In the genomic region with DNA sequence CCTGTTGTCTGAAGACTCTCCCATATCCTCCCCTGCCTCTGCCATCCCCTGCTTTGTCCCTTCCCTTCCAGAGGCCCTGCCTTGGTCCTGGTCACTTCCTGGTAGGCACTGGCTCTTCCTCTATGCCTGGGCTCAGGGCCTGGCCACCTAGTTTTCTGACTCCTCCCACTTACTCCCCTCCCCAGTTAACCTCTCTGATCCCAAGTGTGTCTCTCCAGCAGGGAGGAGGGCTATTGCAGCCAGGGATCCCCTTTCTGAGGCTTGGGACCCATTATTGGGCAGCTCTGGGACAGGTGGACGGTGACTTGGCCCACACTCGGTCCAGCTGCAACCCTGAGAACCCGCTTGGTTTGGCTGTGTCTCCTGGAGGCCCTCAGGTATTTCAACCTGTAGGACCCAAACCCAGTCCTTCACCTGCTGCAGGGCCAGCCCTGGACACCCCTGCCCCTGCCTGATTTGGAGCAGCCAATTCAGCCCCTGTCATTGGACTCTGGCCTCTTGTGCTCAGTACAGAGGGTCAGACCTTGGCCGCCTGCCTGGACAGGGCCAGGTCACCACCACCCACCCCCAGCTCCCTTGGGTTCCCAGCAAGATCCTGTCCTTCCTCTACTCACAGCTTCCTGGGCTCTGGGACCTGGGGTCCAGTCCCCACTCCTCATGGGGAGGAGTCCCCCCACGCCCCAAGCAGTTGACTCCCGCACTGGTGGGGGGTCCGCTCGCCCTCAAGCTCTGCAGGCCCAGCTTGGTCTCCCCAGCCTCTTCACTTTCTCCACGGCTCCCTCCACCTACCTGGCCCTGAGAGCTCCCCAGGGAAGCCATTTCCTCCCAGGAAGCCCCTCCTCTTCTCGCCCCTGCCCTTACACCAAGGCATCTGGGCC, we compare ENCODE assay signal across 11 cellular contexts. TPM values are rescaled to one million over a fixed set of nuclear protein-coding genes. Genes with fewer than 3 reads are reported as not detected.
DNase-seq lines count a peak whose midpoint lies in the region; ATAC-seq and TF ChIP-seq lines count a peak whose summit lies in the region.
"Had no signal": no experiment of that assay in that cellular context is flagged by ENCODE, and none has a peak within 500 bp of the region (broad histone marks: within the 10 kb centered on the region; RNA-seq: fewer than 3 reads in every experiment).

No MANE protein-coding gene starts in this region.

- no peaks in the 10 kb centered on the region for H3K27me3 Mint-ChIP-seq in activated CD4-positive, alpha-beta T cell treated with anti-CD3 and anti-CD28 coated beads for 36 hours
- H3K27me3 Mint-ChIP-seq in activated T-helper 17 cell treated with anti-CD3 and anti-CD28 coated beads, Interleukin-2, amount 50 U/mL, for 72 hours, result no peaks in the 10 kb centered on the region

- no peak for TF ChIP-seq EP300 in suprapubic skin (IDR thresholded peaks at IDR 0.05)

- no peak overlapping the region for H3K4me3 Mint-ChIP-seq in activated CD4-positive, alpha-beta T cell treated with anti-CD3 and anti-CD28 coated beads for 36 hours
- peak overlapping the region; percentile 22 for H3K4me3 Mint-ChIP-seq in activated T-helper 17 cell treated with anti-CD3 and anti-CD28 coated beads, Interleukin-2, amount 50 U/mL, for 72 hours

- H3K27me3 ChIP-seq in suprapubic skin, result no peaks in the 10 kb centered on the region

- intact Hi-C loops in activated CD4-positive, alpha-beta T cell treated with anti-CD3 and anti-CD28 coated beads for 36 hours (cut with DNase I, micrococcal nuclease), result loop anchor here in 1 of 2 experiments (2.0 kb wide), 1 partner anchor 51 kb away; a partner anchor contains a TSS

- TF ChIP-seq CTCF in suprapubic skin (IDR thresholded peaks at IDR 0.05), result no peak

- no peaks in the 10 kb centered on the region for H3K36me3 ChIP-seq in suprapubic skin

- 89% methylated on average over 9 of the region's 10 CpGs for WGBS in suprapubic skin

- H3K27ac ChIP-seq in suprapubic skin, result peak overlapping the region; percentile 84

- H3K4me1 Mint-ChIP-seq in activated CD4-positive, alpha-beta T cell treated with anti-CD3 and anti-CD28 coated beads for 36 hours, result peaks cover 48% of the 10 kb centered on the region
- H3K4me1 Mint-ChIP-seq in activated T-helper 17 cell treated with anti-CD3 and anti-CD28 coated beads, Interleukin-2, amount 50 U/mL, for 72 hours, result peaks cover 6% of the 10 kb centered on the region

- H3K9me3 ChIP-seq in suprapubic skin, result no peaks in the 10 kb centered on the region

- ATAC-seq in activated CD4-positive, alpha-beta T cell treated with anti-CD3 and anti-CD28 coated beads for 36 hours, result no peak
- ATAC-seq in activated T-helper 17 cell treated with anti-CD3 and anti-CD28 coated beads, Interleukin-2, amount 50 U/mL, for 72 hours (replicated peaks), result no peak
- peak; percentile 46 for ATAC-seq in left lobe of liver
- ATAC-seq in HG03457 (IDR thresholded peaks at IDR 0.05; ENCODE audit: unreplicated experiment), result no peak

- no peak overlapping the region for H3K4me3 ChIP-seq in suprapubic skin

- DNase-seq in activated CD4-positive, alpha-beta T cell treated with anti-CD3 and anti-CD28 coated beads for 36 hours, result no peak
- DNase-seq in activated CD4-positive, alpha-beta T cell treated with anti-CD3 and anti-CD28 coated beads, Interleukin-2, amount 50 U/mL, for 48 hours, result no peak
- DNase-seq in left lobe of liver (ENCODE audit: low spot score) (peak; percentile 94), suprapubic skin (ENCODE audit: low spot score in 2 of 2) (peak; percentile 68 to 71), AML-193 (lab: John Stamatoyannopoulos, UW) (no peak), NCI-H226 (no peak)
- DNase-seq: ACHN, NCI-H446 had no signal

- no peaks in the 10 kb centered on the region for H3K9me3 Mint-ChIP-seq in activated CD4-positive, alpha-beta T cell treated with anti-CD3 and anti-CD28 coated beads for 36 hours (ENCODE audit: low read depth)
- no peaks in the 10 kb centered on the region for H3K9me3 Mint-ChIP-seq in activated T-helper 17 cell treated with anti-CD3 and anti-CD28 coated beads, Interleukin-2, amount 50 U/mL, for 72 hours
- H3K9me3 Mint-ChIP-seq: activated naive CD4-positive, alpha-beta T cell treated with anti-CD3 and anti-CD28 coated beads, Interleukin-2, amount 50 U/mL, for 72 hours had no signal

- POLR2A ChIA-PET in activated CD4-positive, alpha-beta T cell treated with anti-CD3 and anti-CD28 coated beads for 36 hours (lab: Charles Lee), result no interaction called here

- peak overlapping the region; percentile 14 for H3K27ac Mint-ChIP-seq in activated CD4-positive, alpha-beta T cell treated with anti-CD3 and anti-CD28 coated beads for 36 hours
- H3K27ac Mint-ChIP-seq in activated T-helper 17 cell treated with anti-CD3 and anti-CD28 coated beads, Interleukin-2, amount 50 U/mL, for 72 hours, result peak overlapping the region; percentile 36

- H3K4me1 ChIP-seq in suprapubic skin, result peaks cover 52% of the 10 kb centered on the region

- no peaks in the 10 kb centered on the region for H3K36me3 Mint-ChIP-seq in activated CD4-positive, alpha-beta T cell treated with anti-CD3 and anti-CD28 coated beads for 36 hours (ENCODE audit: low read depth)
- H3K36me3 Mint-ChIP-seq in activated T-helper 17 cell treated with anti-CD3 and anti-CD28 coated beads, Interleukin-2, amount 50 U/mL, for 72 hours (ENCODE audit: low read depth), result peaks cover 23% of the 10 kb centered on the region
- H3K36me3 Mint-ChIP-seq: activated naive CD4-positive, alpha-beta T cell treated with anti-CD3 and anti-CD28 coated beads, Interleukin-2, amount 50 U/mL, for 72 hours had no signal

- CTCF ChIA-PET in activated CD4-positive, alpha-beta T cell treated with anti-CD3 and anti-CD28 coated beads for 36 hours (lab: Charles Lee), result no interaction called here

- no peak for TF ChIP-seq POLR2A in suprapubic skin (IDR thresholded peaks at IDR 0.05)

RNA-seq across cellular contexts. Expression of a gene that starts 1.1 kb away (rescaled TPM):
- 10 to 100 TPM; 63.3 to 68.3 TPM for total RNA-seq in activated CD4-positive, alpha-beta T cell treated with anti-CD3 and anti-CD28 coated beads for 36 hours
- 100 to 1,000 TPM in 1 of 2 donors, 10 to 100 TPM in 1; 83.5 to 122 TPM for total RNA-seq in activated T-helper 17 cell treated with anti-CD3 and anti-CD28 coated beads, Interleukin-2, amount 50 U/mL, for 72 hours
- 59.8 TPM for total RNA-seq in left lobe of liver
- total RNA-seq in suprapubic skin, result 100 to 1,000 TPM; 116 to 709 (median 162) TPM

RNA-seq across cellular contexts. Expression of a gene that starts 35.6 kb away (rescaled TPM):
- total RNA-seq in activated CD4-positive, alpha-beta T cell treated with anti-CD3 and anti-CD28 coated beads for 36 hours, result 10 to 100 TPM; 50.6 to 59.4 TPM
- 100 to 1,000 TPM in 1 of 2 donors, 10 to 100 TPM in 1; 80.1 to 110 TPM for total RNA-seq in activated T-helper 17 cell treated with anti-CD3 and anti-CD28 coated beads, Interleukin-2, amount 50 U/mL, for 72 hours
- total RNA-seq in left lobe of liver, result 13.1 TPM
- total RNA-seq in suprapubic skin, result 10 to 100 TPM; 21.8 to 36.0 (median 30.8) TPM

RNA-seq across cellular contexts. Expression of a gene that starts 51.9 kb away (rescaled TPM):
- 100 to 1,000 TPM; 196 to 206 TPM for total RNA-seq in activated CD4-positive, alpha-beta T cell treated with anti-CD3 and anti-CD28 coated beads for 36 hours
- total RNA-seq in activated T-helper 17 cell treated with anti-CD3 and anti-CD28 coated beads, Interleukin-2, amount 50 U/mL, for 72 hours, result 100 to 1,000 TPM; 220 to 254 TPM
- total RNA-seq in left lobe of liver (113 TPM), suprapubic skin (100 to 1,000 TPM; 122 to 299 (median 196) TPM)

Comparison
In these comparisons a context has a peak if more than half of its experiments do, and no peak if none do; other contexts are left out.
1. DNase-seq: peak in left lobe of liver (single experiment) and suprapubic skin (2 of 2); none in activated CD4-positive, alpha-beta T cell treated with anti-CD3 and anti-CD28 coated beads for 36 hours (single experiment), activated CD4-positive, alpha-beta T cell treated with anti-CD3 and anti-CD28 coated beads, Interleukin-2, amount 50 U/mL, for 48 hours (0 of 2), AML-193 (0 of 2) and NCI-H226 (single experiment).